19 cellular contexts compared by ENCODE assay signal in the genomic region with DNA sequence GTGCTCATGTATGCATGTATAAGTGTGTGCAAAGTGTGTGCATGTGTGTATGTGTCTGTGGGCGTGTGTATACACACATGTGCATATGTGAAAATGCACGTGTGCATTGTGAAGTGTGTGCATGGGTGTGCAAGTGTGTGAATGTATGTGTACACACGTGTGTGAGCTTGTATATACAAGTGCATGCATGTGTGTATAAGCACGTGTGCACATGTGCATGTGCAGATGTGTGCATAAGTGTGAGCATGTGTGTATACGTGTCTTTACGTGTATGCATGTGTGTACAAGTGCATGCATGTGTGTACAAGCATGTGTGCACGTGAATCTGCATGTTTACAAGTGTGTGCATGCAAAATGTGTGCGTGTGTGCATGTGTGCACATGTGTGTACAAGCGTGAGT. TPM values are rescaled to one million over a fixed set of nuclear protein-coding genes. Genes with fewer than 3 reads are reported as not detected.
DNase-seq lines count a peak whose midpoint lies in the region; TF ChIP-seq lines count a peak whose summit lies in the region.
"Had no signal": no experiment of that assay in that cellular context is flagged by ENCODE, and none has a peak within 500 bp of the region (broad histone marks: within the 10 kb centered on the region; RNA-seq: fewer than 3 reads in every experiment).

No MANE protein-coding gene starts in this region.

- no peak for TF ChIP-seq POLR2A in NB4 (IDR thresholded peaks at IDR 0.05; ENCODE audit: extremely low read depth, insufficient read length)

- H4K20me1 ChIP-seq in BLaER1 treated with 17β-estradiol and CSF1 and Interleukin-3, amounts not matched to agents 10 nM and 100 nM = 0 out of 22 replicates have a peak, but pooled peaks cover 0 to 8% (median 0%) of the 10 kb centered on the region in 11 experiments

- no peaks in the 10 kb centered on the region for H3K36me3 Mint-ChIP-seq in endothelial cell (ENCODE audit: low read depth, unreplicated experiment)
- no peaks in the 10 kb centered on the region for H3K36me3 Mint-ChIP-seq in CD14-positive monocyte
- H3K36me3 Mint-ChIP-seq: CD8-positive, alpha-beta T cell had no signal

- no peak overlapping the region for H3K18ac ChIP-seq in trophoblast cell (ENCODE audit: low read length)

- H3K4me3 ChIP-seq in BLaER1 treated with 17β-estradiol and CSF1 and Interleukin-3, amounts not matched to agents 10 nM and 100 nM = no peak overlapping the region
- H3K4me3 ChIP-seq in NB4 (ENCODE audit: low read depth, low read length) (no peak overlapping the region), trophoblast cell (ENCODE audit: low read depth, low read length) (peak overlapping the region; percentile 29), right atrium auricular region (no peak overlapping the region)
- H3K4me3 ChIP-seq: GM12878, SJSA1 had no signal

- no peaks in the 10 kb centered on the region for H3K9me3 Mint-ChIP-seq in endothelial cell (ENCODE audit: unreplicated experiment)
- H3K9me3 Mint-ChIP-seq in CD14-positive monocyte = peaks cover 0 to 15% (median 0%) of the 10 kb centered on the region in 7 donors
- H3K9me3 Mint-ChIP-seq: CD8-positive, alpha-beta T cell had no signal

- no peak overlapping the region for H2BK5ac ChIP-seq in trophoblast cell (ENCODE audit: low read depth, low read length, poor library complexity)

- no peak overlapping the region for H2AFZ ChIP-seq in trophoblast cell (ENCODE audit: insufficient read depth, low read length, poor library complexity)

- H4K8ac ChIP-seq in trophoblast cell (ENCODE audit: low read depth, low read length) = no peak overlapping the region

- no peak overlapping the region for H3K9ac ChIP-seq in BLaER1 treated with 17β-estradiol and CSF1 and Interleukin-3, amounts not matched to agents 10 nM and 100 nM
- peak overlapping the region; percentile 13 for H3K9ac ChIP-seq in trophoblast cell (ENCODE audit: low read length)

- H3K23ac ChIP-seq in trophoblast cell (ENCODE audit: low read length) = no peak overlapping the region

- H3K4me2 ChIP-seq in BLaER1 treated with 17β-estradiol and CSF1 and Interleukin-3, amounts not matched to agents 10 nM and 100 nM = peak overlapping the region; percentile 65 to 84 (median 78)
- H3K4me2 ChIP-seq in trophoblast cell (ENCODE audit: low read length) = no peak overlapping the region

- no peak overlapping the region for H2BK12ac ChIP-seq in trophoblast cell (ENCODE audit: low read length)

- peaks cover 0 to 22% (median 12%) of the 10 kb centered on the region in 11 experiments; a peak in 15 of 22 replicates for H3K27me3 ChIP-seq in BLaER1 treated with 17β-estradiol and CSF1 and Interleukin-3, amounts not matched to agents 10 nM and 100 nM
- H3K27me3 ChIP-seq in trophoblast cell (ENCODE audit: insufficient read depth, low read length) (no peaks in the 10 kb centered on the region), right atrium auricular region (no peaks in the 10 kb centered on the region)

- no peak overlapping the region for H3K4ac ChIP-seq in trophoblast cell (ENCODE audit: low read depth, low read length)

- peak overlapping the region; percentile 72 for H3K27ac Mint-ChIP-seq in endothelial cell (ENCODE audit: unreplicated experiment)
- no peak overlapping the region for H3K27ac Mint-ChIP-seq in CD14-positive monocyte
- H3K27ac Mint-ChIP-seq: CD8-positive, alpha-beta T cell had no signal

- H4K91ac ChIP-seq in trophoblast cell (ENCODE audit: low read depth, low read length) = no peak overlapping the region

- no peaks in the 10 kb centered on the region for H3K79me2 ChIP-seq in trophoblast cell (ENCODE audit: control insufficient read depth, insufficient read depth, low read length, poor library complexity)

- TF ChIP-seq CTCF in NB4 (IDR thresholded peaks at IDR 0.05; ENCODE audit: low read depth, low read length) (no peak), endothelial cell (IDR thresholded peaks at IDR 0.05; ENCODE audit: unreplicated experiment) (no peak), CD14-positive monocyte (IDR thresholded peaks at IDR 0.05) (no peak), right atrium auricular region (IDR thresholded peaks at IDR 0.05) (no peak)

- H3K4me3 Mint-ChIP-seq in endothelial cell (ENCODE audit: unreplicated experiment) (no peak overlapping the region), CD14-positive monocyte (peak overlapping the region in 1 of 2 donors; percentile 2)
- H3K4me3 Mint-ChIP-seq: CD8-positive, alpha-beta T cell had no signal

- WGBS in trophoblast cell (ENCODE audit: extremely low coverage, insufficient coverage, insufficient read length) = no CpG with 5 or more reads among the region's 9 CpGs

- peaks cover 7% of the 10 kb centered on the region for H3K4me1 Mint-ChIP-seq in endothelial cell (ENCODE audit: unreplicated experiment)
- H3K4me1 Mint-ChIP-seq in CD14-positive monocyte = no peaks in the 10 kb centered on the region

- H3K27me3 Mint-ChIP-seq in endothelial cell (ENCODE audit: unreplicated experiment) = peaks cover 11% of the 10 kb centered on the region
- H3K27me3 Mint-ChIP-seq in CD14-positive monocyte (ENCODE audit: low read depth in 3 of 3) = peaks cover 2 to 19% (median 12%) of the 10 kb centered on the region in 3 donors

- DNase-seq in NB4 (ENCODE audit: low read depth) = peak; percentile 34
- no peak for DNase-seq in endothelial cell (ENCODE audit: low spot score)
- DNase-seq in trophoblast cell = no peak
- no peak for DNase-seq in NCI-H774 (lab: John Stamatoyannopoulos, UW)
- no peak for DNase-seq in CD14-positive monocyte (ENCODE audit: low spot score)
- no peak for DNase-seq in right atrium auricular region (ENCODE audit: low spot score)
- DNase-seq: GOT3, HCEC 1CT, NCI-H2029, NCI-H446 treated with DMSO at 0.1 percent for 48 hours, Right ventricle myocardium superior, RPMI8226 had no signal

- no peaks in the 10 kb centered on the region for H3K36me3 ChIP-seq in BLaER1 treated with 17β-estradiol and CSF1 and Interleukin-3, amounts not matched to agents 10 nM and 100 nM
- no peaks in the 10 kb centered on the region for H3K36me3 ChIP-seq in trophoblast cell (ENCODE audit: control insufficient read depth in 1 of 2, insufficient read depth in 2 of 2, low read length in 2 of 2)
- H3K36me3 ChIP-seq in right atrium auricular region = no peaks in the 10 kb centered on the region
- H3K36me3 ChIP-seq: SJSA1 had no signal

- H3K4me1 ChIP-seq in BLaER1 treated with 17β-estradiol and CSF1 and Interleukin-3, amounts not matched to agents 10 nM and 100 nM = peaks cover 31 to 51% (median 37%) of the 10 kb centered on the region in 10 experiments
- H3K4me1 ChIP-seq in trophoblast cell (ENCODE audit: control insufficient read depth in 1 of 2, insufficient read depth in 2 of 2, low read length in 2 of 2) (no peaks in the 10 kb centered on the region), right atrium auricular region (no peaks in the 10 kb centered on the region)
- H3K4me1 ChIP-seq: Caco-2, SJSA1 had no signal

- H3K79me1 ChIP-seq in trophoblast cell (ENCODE audit: low read length) = no peaks in the 10 kb centered on the region

- H2AK5ac ChIP-seq in trophoblast cell (ENCODE audit: low read length) = no peak overlapping the region

- H3K27ac ChIP-seq in BLaER1 treated with 17β-estradiol and CSF1 and Interleukin-3, amounts not matched to agents 10 nM and 100 nM = no peak overlapping the region
- H3K27ac ChIP-seq in trophoblast cell (ENCODE audit: low read depth, low read length) = no peak overlapping the region
- H3K27ac ChIP-seq in right atrium auricular region = no peak overlapping the region
- H3K27ac ChIP-seq: HL-60, SJSA1 had no signal

- no peak overlapping the region for H4K12ac ChIP-seq in trophoblast cell (ENCODE audit: low read depth, low read length)

- no peak overlapping the region for H2BK120ac ChIP-seq in trophoblast cell (ENCODE audit: insufficient read depth, low read length, poor library complexity)

- intact Hi-C loops in CD14-positive monocyte (cut with micrococcal nuclease) = no loop called here

- H3K9me3 ChIP-seq in BLaER1 treated with 17β-estradiol and CSF1 and Interleukin-3, amounts not matched to agents 10 nM and 100 nM (replicated peaks in 1 of 11) = peaks cover 0 to 18% (median 10%) of the 10 kb centered on the region in 11 experiments; a peak in 11 of 22 replicates
- H3K9me3 ChIP-seq in trophoblast cell (ENCODE audit: insufficient read depth, low read depth, low read length) (peaks cover 8% of the 10 kb centered on the region), right atrium auricular region (no peaks in the 10 kb centered on the region)
- H3K9me3 ChIP-seq: Caco-2 had no signal

- H3K14ac ChIP-seq in trophoblast cell (ENCODE audit: low read length) = no peak overlapping the region

RNA-seq across cellular contexts. Expression of a gene that starts 13.4 kb away (rescaled TPM):
- not detected for total RNA-seq in endothelial cell (ENCODE audit: unreplicated experiment)
- 0.03 TPM in 1 of 2 replicates, not detected in the other for polyA plus RNA-seq in trophoblast cell (2013)
- polyA plus RNA-seq in CD14-positive monocyte = not detected
- 10 to 100 TPM in 1 of 2 donors, 1 to 10 TPM in 1; 4.0 to 10.8 TPM for total RNA-seq in right atrium auricular region
- total RNA-seq: CD8-positive, alpha-beta T cell; GM12878; Right ventricle myocardium superior; SJSA1 had no signal
- polyA plus RNA-seq: AG04450 had no signal
